10 cellular contexts compared by ENCODE assay signal in the genomic region with DNA sequence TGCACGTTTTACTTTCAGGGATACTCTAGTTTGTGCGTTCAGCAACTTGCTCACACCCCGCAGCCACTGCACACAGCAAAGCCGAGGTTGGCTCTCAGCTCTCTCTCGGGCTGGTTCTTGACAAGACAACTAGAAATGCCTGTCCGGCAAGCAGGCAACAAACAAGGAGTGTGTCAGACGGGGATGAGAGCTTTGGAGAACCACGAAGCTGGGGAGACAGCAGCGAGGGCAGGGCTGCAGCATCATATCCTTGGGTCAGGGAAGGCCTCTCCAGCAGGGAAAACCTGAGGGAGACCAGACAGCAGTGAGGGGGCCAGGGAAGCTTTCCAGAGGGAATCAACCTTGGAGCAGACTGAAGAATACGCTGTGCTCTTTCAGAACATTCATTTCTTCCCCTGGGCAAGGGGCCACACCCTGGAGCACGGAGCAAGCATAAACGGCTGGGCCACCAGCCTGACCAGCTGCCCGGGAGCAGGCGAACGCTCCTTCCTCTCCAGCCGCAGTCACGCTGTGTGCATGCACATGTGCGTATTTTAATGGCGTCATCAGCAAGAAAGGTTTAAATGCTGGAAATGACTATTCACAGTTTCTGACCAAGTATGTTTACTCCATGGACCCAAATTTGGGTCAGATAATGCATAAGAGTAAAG. TPM values are rescaled to one million over a fixed set of nuclear protein-coding genes. Genes with fewer than 3 reads are reported as not detected.
DNase-seq lines count a peak whose midpoint lies in the region; ATAC-seq and TF ChIP-seq lines count a peak whose summit lies in the region.
"Had no signal": no experiment of that assay in that cellular context is flagged by ENCODE, and none has a peak within 500 bp of the region (broad histone marks: within the 10 kb centered on the region; RNA-seq: fewer than 3 reads in every experiment).

No MANE protein-coding gene starts in this region.

- intact Hi-C loops in Panc1 (cut with micrococcal nuclease; ENCODE audit: unreplicated experiment) = no loop called here

- POLR2A ChIA-PET in Panc1 (lab: Charles Lee) = no interaction called here

- H3K36me3 ChIP-seq in Panc1 (ENCODE audit: control insufficient read depth, insufficient read depth, low read length) = no peaks in the 10 kb centered on the region
- H3K36me3 ChIP-seq in osteoblast (ENCODE audit: insufficient read depth, low read length) = peaks cover 4% of the 10 kb centered on the region

- CTCF ChIA-PET in Panc1 (lab: Charles Lee) = no interaction called here

- peaks cover 2% of the 10 kb centered on the region for H4K20me1 ChIP-seq in osteoblast (ENCODE audit: insufficient read depth, low read length)

- H3K79me2 ChIP-seq in osteoblast (ENCODE audit: insufficient read depth, low read length) = peaks cover 96% of the 10 kb centered on the region

- no peak overlapping the region; the same call in 1 of the 2 replicates for H3K27ac ChIP-seq in Panc1 (ENCODE audit: low read length)
- peak overlapping the region; percentile 99 for H3K27ac ChIP-seq in osteoblast (ENCODE audit: low read depth, low read length)

- H3K4me3 ChIP-seq in Panc1 (ENCODE audit: low read depth in 2 of 2, low read length in 2 of 2) (no peak overlapping the region), fibroblast of villous mesenchyme (ENCODE audit: low read depth, low read length) (peak overlapping the region; percentile 34), osteoblast (ENCODE audit: insufficient read depth, low read length) (no peak overlapping the region)

- no TSS peak for BruUV-seq in Panc1 (replicated peaks; lab: Mats Ljungman, UMichigan)

- DNase-seq in AG08395 (ENCODE audit: low spot score) (peak; percentile 43), Panc1 (ENCODE audit: low read depth, low spot score) (no peak), fibroblast of villous mesenchyme (ENCODE audit: low read depth) (peak; percentile 81), osteoblast (ENCODE audit: insufficient read length, low spot score, missing footprints) (no peak), RKO (ENCODE audit: low spot score) (no peak), NCI-H510A treated with DMSO at 0.1 percent for 48 hours (lab: John Stamatoyannopoulos, UW) (no peak)
- DNase-seq: mammary epithelial cell, NCI-H2107 had no signal

- peaks cover 47% of the 10 kb centered on the region for H3K4me1 ChIP-seq in Panc1 (ENCODE audit: control insufficient read depth, insufficient read depth, low read length)
- peaks cover 55% of the 10 kb centered on the region for H3K4me1 ChIP-seq in osteoblast (ENCODE audit: insufficient read depth, low read length)

- in situ Hi-C loops in Panc1 (cut with HindIII; ENCODE audit: low pct_unique_long_range_greater_than_20kb, low sequenced_read_pairs) = loop anchor here (5.0 kb wide), 1 partner anchor 49 kb away; no protein-coding TSS in a partner anchor

- peak overlapping the region; percentile 63 for H3K4me2 ChIP-seq in osteoblast (ENCODE audit: insufficient read depth, low read length)

- peak; percentile 59; the same call in 1 of the 2 replicates for ATAC-seq in Panc1
- ATAC-seq in HG03175 (IDR thresholded peaks at IDR 0.05; ENCODE audit: unreplicated experiment) = no peak
- ATAC-seq in HG03432 (IDR thresholded peaks at IDR 0.05; ENCODE audit: unreplicated experiment) = no peak

- no peak for TF ChIP-seq CTCF in Panc1 (IDR thresholded peaks at IDR 0.05)
- TF ChIP-seq CTCF in fibroblast of villous mesenchyme (IDR thresholded peaks at IDR 0.05; ENCODE audit: insufficient read depth, low read depth, low read length) = no peak
- no peak for TF ChIP-seq CTCF in osteoblast (IDR thresholded peaks at IDR 0.05; ENCODE audit: extremely low read depth, low read depth, low read length)

- no peak overlapping the region for H2AFZ ChIP-seq in osteoblast (ENCODE audit: low read length)

- no peaks in the 10 kb centered on the region for H3K9me3 ChIP-seq in Panc1 (ENCODE audit: control insufficient read depth, insufficient read depth, low read depth, low read length)
- H3K9me3 ChIP-seq in osteoblast (ENCODE audit: low read depth, low read length) = no peaks in the 10 kb centered on the region

- H3K27me3 ChIP-seq in Panc1 (ENCODE audit: control insufficient read depth, insufficient read depth, low read length) (no peaks in the 10 kb centered on the region), osteoblast (ENCODE audit: insufficient read depth, low read length) (no peaks in the 10 kb centered on the region)

RNA-seq across cellular contexts. Expression of gene CHSY1, which starts 58.7 kb away (rescaled TPM):
- total RNA-seq in Panc1 (2021; ENCODE audit: unreplicated experiment) = 50.8 TPM
- 21.5 TPM for polyA plus RNA-seq in Panc1 (2012; ENCODE audit: insufficient read length)
- 41.5 and 48.3 TPM in 2 replicates for total RNA-seq in fibroblast of villous mesenchyme
- total RNA-seq in osteoblast = 36.8 and 39.1 TPM in 2 replicates

Comparison
In these comparisons a context has a peak if more than half of its experiments do, and no peak if none do; other contexts are left out.
1. DNase-seq: peak in AG08395 (single experiment) and fibroblast of villous mesenchyme (single experiment); none in Panc1 (single experiment), osteoblast (single experiment), RKO (single experiment) and NCI-H510A treated with DMSO at 0.1 percent for 48 hours (single experiment).